ENCODE assay signal across 23 cellular contexts in the genomic region with DNA sequence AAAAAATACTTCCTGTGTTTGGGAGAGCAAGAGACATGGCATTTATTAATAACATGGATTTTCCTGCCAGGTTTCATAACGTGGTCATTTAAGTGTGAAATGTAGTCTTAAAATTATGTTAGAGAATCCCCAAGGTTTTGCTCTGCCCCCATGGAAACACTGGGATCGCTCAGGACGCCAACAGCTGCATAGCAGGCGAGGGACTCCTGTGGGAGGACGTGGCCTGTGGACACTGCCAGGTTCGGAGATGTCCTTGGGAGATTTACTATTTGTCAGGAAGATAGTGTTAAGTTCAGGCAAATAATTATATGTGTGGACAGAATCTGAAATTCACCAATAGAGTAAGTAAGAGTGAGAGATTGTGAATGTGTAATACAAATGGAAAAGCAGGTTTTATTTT. TPM values are rescaled to one million over a fixed set of nuclear protein-coding genes. Genes with fewer than 3 reads are reported as not detected.
DNase-seq lines count a peak whose midpoint lies in the region; ATAC-seq and TF ChIP-seq lines count a peak whose summit lies in the region.
"Had no signal": no experiment of that assay in that cellular context is flagged by ENCODE, and none has a peak within 500 bp of the region (broad histone marks: within the 10 kb centered on the region; RNA-seq: fewer than 3 reads in every experiment).

No MANE protein-coding gene starts in this region.

- no peak overlapping the region for H3K27ac Mint-ChIP-seq in osteocyte (ENCODE audit: unreplicated experiment)
- H3K27ac Mint-ChIP-seq: CD4-positive, alpha-beta memory T cell had no signal

- 29 to 44% (median 33%) methylated on average over 6 of the region's 6 CpGs for WGBS in heart left ventricle, 4 donors
- WGBS in suprapubic skin: 48% methylated on average over 6 of the region's 6 CpGs

- H3K9me3 Mint-ChIP-seq in osteocyte (ENCODE audit: unreplicated experiment): no peaks in the 10 kb centered on the region
- H3K9me3 Mint-ChIP-seq: CD4-positive, alpha-beta memory T cell had no signal

- H3K27me3 ChIP-seq in heart left ventricle (peaks cover 0 to 14% (median 0%) of the 10 kb centered on the region in 9 donors), suprapubic skin (peaks cover 62% of the 10 kb centered on the region), WERI-Rb-1 (ENCODE audit: insufficient read depth, low read depth, severe bottlenecking) (peaks cover 29% of the 10 kb centered on the region)

- no peaks in the 10 kb centered on the region for H3K4me1 Mint-ChIP-seq in osteocyte (ENCODE audit: unreplicated experiment)
- H3K4me1 Mint-ChIP-seq: CD4-positive, alpha-beta memory T cell had no signal

- H3K4me1 ChIP-seq in heart left ventricle (peaks cover 0 to 29% (median 1%) of the 10 kb centered on the region in 12 donors), suprapubic skin (no peaks in the 10 kb centered on the region)

- TF ChIP-seq CTCF in heart left ventricle (IDR thresholded peaks at IDR 0.05): no peak
- TF ChIP-seq CTCF in coronary artery (IDR thresholded peaks at IDR 0.05): no peak
- no peak for TF ChIP-seq CTCF in osteocyte (IDR thresholded peaks at IDR 0.05)
- no peak for TF ChIP-seq CTCF in suprapubic skin (IDR thresholded peaks at IDR 0.05)
- TF ChIP-seq CTCF in WERI-Rb-1 (IDR thresholded peaks at IDR 0.05; ENCODE audit: low read depth, low read length): no peak

- H3K4me3 Mint-ChIP-seq in osteocyte (ENCODE audit: unreplicated experiment): no peak overlapping the region
- H3K4me3 Mint-ChIP-seq: CD4-positive, alpha-beta memory T cell had no signal

- H3K27me3 Mint-ChIP-seq in osteocyte (ENCODE audit: unreplicated experiment): peaks cover 13% of the 10 kb centered on the region

- no peak for TF ChIP-seq EP300 in suprapubic skin (IDR thresholded peaks at IDR 0.05)

- no peaks in the 10 kb centered on the region for H3K36me3 Mint-ChIP-seq in osteocyte (ENCODE audit: unreplicated experiment)
- H3K36me3 Mint-ChIP-seq: CD4-positive, alpha-beta memory T cell had no signal

- no peak for ATAC-seq in heart left ventricle
- ATAC-seq in left ventricle myocardium superior: no peak
- no peak for ATAC-seq in HG02870 (IDR thresholded peaks at IDR 0.05; ENCODE audit: unreplicated experiment)

- no peak for TF ChIP-seq POLR2A in heart left ventricle (IDR thresholded peaks at IDR 0.05)
- TF ChIP-seq POLR2A in suprapubic skin (IDR thresholded peaks at IDR 0.05): no peak

- no peaks in the 10 kb centered on the region for H3K36me3 ChIP-seq in heart left ventricle
- H3K36me3 ChIP-seq in suprapubic skin: no peaks in the 10 kb centered on the region
- H3K36me3 ChIP-seq in WERI-Rb-1: no peaks in the 10 kb centered on the region
- H3K36me3 ChIP-seq: BLaER1 treated with 17β-estradiol and CSF1 and Interleukin-3, amounts not matched to agents 10 nM and 100 nM; MG63 had no signal

- H3K9me3 ChIP-seq in heart left ventricle: no peaks in the 10 kb centered on the region
- peaks cover 3% of the 10 kb centered on the region for H3K9me3 ChIP-seq in suprapubic skin
- H3K9me3 ChIP-seq in WERI-Rb-1 (ENCODE audit: severe bottlenecking): no peaks in the 10 kb centered on the region
- H3K9me3 ChIP-seq: MG63 had no signal

- DNase-seq in heart left ventricle: no peak
- DNase-seq in left ventricle myocardium superior: no peak
- DNase-seq in coronary artery (ENCODE audit: low spot score): no peak
- DNase-seq in osteocyte (ENCODE audit: extremely low spot score, unreplicated experiment): peak; percentile 64
- DNase-seq in suprapubic skin (ENCODE audit: low spot score in 2 of 2): no peak
- no peak for DNase-seq in WERI-Rb-1
- no peak for DNase-seq in islet precursor cell
- DNase-seq: 8988T; CD4-positive, alpha-beta memory T cell; DMS153; H7; Kasumi-1; MG63; NCI-H1048; NCI-H1417 treated with DMSO at 0.1 percent for 48 hours; NCI-H187; NCI-H2107; NCI-H446 treated with DMSO at 0.1 percent for 48 hours; NCI-H526 treated with DMSO at 0.1 percent for 48 hours had no signal

- intact Hi-C loops in heart left ventricle (cut with DNase I) (loop anchor here in 5 of 10 donors (5.0 to 10.0 kb wide), 4 partner anchors 174 to 256 kb away; a partner anchor contains a TSS), left ventricle myocardium superior (cut with micrococcal nuclease) (no loop called here)

- peak overlapping the region; percentile 12 to 65 (median 54) for H3K4me3 ChIP-seq in heart left ventricle
- peak overlapping the region; percentile 44 for H3K4me3 ChIP-seq in coronary artery
- H3K4me3 ChIP-seq in suprapubic skin: peak overlapping the region; percentile 20
- H3K4me3 ChIP-seq in WERI-Rb-1 (ENCODE audit: low read depth, low read length): no peak overlapping the region
- H3K4me3 ChIP-seq: BLaER1 treated with 17β-estradiol and CSF1 and Interleukin-3, amounts not matched to agents 10 nM and 100 nM; MG63 had no signal

- H3K27ac ChIP-seq in heart left ventricle (peak overlapping the region; percentile 60 to 87 (median 80)), coronary artery (peak overlapping the region in 1 of 2 donors; percentile 2), suprapubic skin (no peak overlapping the region), WERI-Rb-1 (no peak overlapping the region)
- H3K27ac ChIP-seq: BLaER1 treated with 17β-estradiol and CSF1 and Interleukin-3, amounts not matched to agents 10 nM and 100 nM; RWPE1 had no signal

RNA-seq across cellular contexts. Expression of a gene that starts 1.0 kb away (rescaled TPM):
- 10 to 100 TPM; 28.6 to 75.0 (median 34.9) TPM for total RNA-seq in heart left ventricle
- polyA plus RNA-seq in heart left ventricle: 10 to 100 TPM; 32.5 to 88.2 TPM
- 37.8 TPM for total RNA-seq in left ventricle myocardium superior
- total RNA-seq in osteocyte: not detected in 2 replicates
- total RNA-seq in suprapubic skin: 10 to 100 TPM; 13.4 to 98.3 (median 27.7) TPM
- total RNA-seq: CD4-positive, alpha-beta memory T cell had no signal
- polyA plus RNA-seq: CD4-positive, alpha-beta memory T cell had no signal

RNA-seq across cellular contexts. Expression of a gene that starts 52.4 kb away (rescaled TPM):
- total RNA-seq in heart left ventricle: under 1 TPM in 1 of 9 donors, not detected in 8; 0.54 TPM
- under 1 TPM in 1 of 2 donors, not detected in 1; 0.03 TPM for polyA plus RNA-seq in heart left ventricle
- total RNA-seq in left ventricle myocardium superior: not detected
- total RNA-seq in osteocyte: not detected in 2 replicates
- total RNA-seq in suprapubic skin: not detected
- total RNA-seq: CD4-positive, alpha-beta memory T cell; G401; H7 had no signal
- polyA plus RNA-seq: CD4-positive, alpha-beta memory T cell had no signal

Comparison
In these comparisons a context has a peak if more than half of its experiments do, and no peak if none do; other contexts are left out.
1. H3K27ac ChIP-seq: peak in heart left ventricle (12 of 12); none in suprapubic skin (single experiment) and WERI-Rb-1 (single experiment).
2. RNA of a gene that starts 1.0 kb away (total RNA-seq): 37.8 TPM in left ventricle myocardium superior (single experiment), 13.4 to 98.3 TPM in suprapubic skin and 28.6 to 75.0 TPM in heart left ventricle; not detected in osteocyte; every median in the first group is over 10 times any median in the second.